ENCODE assay signal across 9 cellular contexts in the genomic region with DNA sequence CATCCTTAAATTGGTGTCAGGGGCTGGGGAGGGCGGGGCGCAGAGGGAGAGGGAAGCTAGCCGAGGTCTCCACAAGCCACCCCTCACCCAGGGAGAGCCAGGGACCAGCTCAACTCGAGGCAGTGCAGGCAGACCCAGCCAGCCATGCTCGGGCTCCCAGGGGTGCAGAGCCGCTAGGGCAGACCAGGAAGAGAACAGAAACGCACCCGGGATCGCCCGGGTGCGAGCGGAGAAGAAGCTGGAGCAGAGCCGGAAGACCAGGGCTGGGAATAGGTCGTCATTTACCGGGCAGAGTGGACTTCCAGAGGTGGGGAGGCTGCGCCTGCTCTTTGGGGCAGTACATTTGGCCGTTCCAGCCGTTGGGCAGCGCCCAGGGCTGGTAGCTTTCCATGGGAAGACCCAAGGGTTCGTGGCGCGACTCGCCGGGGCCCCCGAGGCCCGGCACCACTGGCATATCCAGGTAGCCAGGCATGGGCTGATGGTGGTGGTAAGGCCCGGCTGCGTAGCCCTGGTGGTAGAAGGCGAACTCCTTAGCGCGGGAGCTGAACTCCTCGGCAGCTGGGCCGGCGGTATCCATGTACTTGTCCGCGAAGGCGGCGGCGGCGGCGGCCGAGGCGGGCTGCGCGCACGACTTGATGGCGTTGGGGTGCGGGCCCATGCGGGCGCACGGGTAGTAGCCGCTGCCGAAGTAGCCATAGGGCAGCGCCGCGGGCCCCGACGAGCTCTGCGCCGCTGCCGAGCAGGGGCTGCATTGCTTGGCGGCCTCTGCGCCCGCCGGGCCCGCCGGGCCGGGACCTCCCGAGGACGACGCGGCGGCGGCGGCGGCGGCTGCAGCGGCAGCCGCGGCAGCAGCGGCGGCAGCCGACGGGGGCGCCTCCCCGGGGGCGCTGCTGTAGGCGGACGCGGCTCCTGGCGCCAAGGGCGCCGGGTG. TPM values are rescaled to one million over a fixed set of nuclear protein-coding genes. Genes with fewer than 3 reads are reported as not detected.
DNase-seq lines count a peak whose midpoint lies in the region; FAIRE-seq lines count a peak whose summit lies in the region.
"Had no signal": no experiment of that assay in that cellular context is flagged by ENCODE, and none has a peak within 500 bp of the region (broad histone marks: within the 10 kb centered on the region; RNA-seq: fewer than 3 reads in every experiment).

No MANE protein-coding gene starts in this region.

- H3K9ac ChIP-seq in NT2/D1 (ENCODE audit: insufficient read length, low read depth): peak overlapping the region; percentile 32

- peaks cover 7% of the 10 kb centered on the region for H3K4me1 ChIP-seq in NT2/D1 (ENCODE audit: insufficient read depth, insufficient read length)
- H3K4me1 ChIP-seq in esophagus (ENCODE audit: control insufficient read depth in 2 of 2, insufficient read depth in 2 of 2, low read length in 1 of 2): peaks cover 18% of the 10 kb centered on the region in 2 donors
- H3K4me1 ChIP-seq in small intestine (ENCODE audit: control insufficient read depth in 2 of 2, insufficient read depth in 1 of 2, low read depth in 1 of 2, low read length in 1 of 2): peaks cover 0 to 3% of the 10 kb centered on the region in 2 donors

- FAIRE-seq in small intestine (lab: Jason Lieb, UNC): no peak
- FAIRE-seq: G401.6 had no signal

- WGBS in esophagus, 2 donors: 2 to 3% methylated on average over 70 to 93 of the region's 93 CpGs
- WGBS in small intestine, 3 donors: 2 to 4% (median 3%) methylated on average over 62 to 93 of the region's 93 CpGs

- H3K36me3 ChIP-seq in NT2/D1 (ENCODE audit: insufficient read depth, insufficient read length, low read length) (no peaks in the 10 kb centered on the region), esophagus (ENCODE audit: control insufficient read depth in 2 of 2, insufficient read depth in 2 of 2, low read length in 1 of 2) (no peaks in the 10 kb centered on the region), small intestine (ENCODE audit: control insufficient read depth in 2 of 2, insufficient read depth in 2 of 2, low read length in 2 of 2) (no peaks in the 10 kb centered on the region)

- H3K27me3 ChIP-seq in NT2/D1 (ENCODE audit: insufficient read depth, insufficient read length) (peaks cover 96% of the 10 kb centered on the region), esophagus (ENCODE audit: control insufficient read depth in 1 of 2, insufficient read depth in 2 of 2, low read length in 2 of 2) (peaks cover 27 to 62% of the 10 kb centered on the region in 2 donors), small intestine (ENCODE audit: control insufficient read depth in 2 of 2, insufficient read depth in 2 of 2, low read length in 2 of 2) (peaks cover 19 to 55% of the 10 kb centered on the region in 2 donors)

- H3K27ac ChIP-seq in esophagus (ENCODE audit: low read depth in 2 of 2, low read length in 1 of 2): no peak overlapping the region
- no peak overlapping the region for H3K27ac ChIP-seq in small intestine (ENCODE audit: low read depth in 1 of 2, low read length in 1 of 2)

- DNase-seq in NCI-H345 (lab: John Stamatoyannopoulos, UW): peak; percentile 31
- no peak for DNase-seq in NCI-H345 treated with DMSO at 0.1 percent for 48 hours (lab: John Stamatoyannopoulos, UW; ENCODE audit: unreplicated experiment)
- no peak for DNase-seq in NT2/D1 (ENCODE audit: low read depth, low spot score)
- no peak for DNase-seq in small intestine
- DNase-seq in H4 (ENCODE audit: low spot score): no peak
- no peak for DNase-seq in hepatic stellate cell (ENCODE audit: low spot score)
- DNase-seq in putamen (ENCODE audit: low spot score): no peak

- H3K9me3 ChIP-seq in NT2/D1 (ENCODE audit: insufficient read depth, low read length) (no peaks in the 10 kb centered on the region), esophagus (ENCODE audit: control insufficient read depth in 2 of 2, insufficient read depth in 1 of 2, low read depth in 1 of 2, low read length in 1 of 2) (peaks cover 0 to 3% of the 10 kb centered on the region in 2 donors), small intestine (ENCODE audit: control insufficient read depth, low read depth) (no peaks in the 10 kb centered on the region)

- H3K4me3 ChIP-seq in NT2/D1 (ENCODE audit: insufficient read length, low read depth): peak overlapping the region; percentile 39
- H3K4me3 ChIP-seq in esophagus (ENCODE audit: low read depth in 1 of 2, low read length in 2 of 2): peak overlapping the region; percentile 18 to 60
- peak overlapping the region; percentile 44 to 69 for H3K4me3 ChIP-seq in small intestine (ENCODE audit: low read depth in 1 of 2, low read length in 2 of 2)

RNA-seq across cellular contexts. Expression of a gene that starts 0.8 kb away (rescaled TPM):
- polyA plus RNA-seq in esophagus (not detected), small intestine (not detected)
- 5.9 and 7.4 TPM in 2 replicates for total RNA-seq in H4 (2014; rRNA removed; shearing (Covaris generic))

RNA-seq across cellular contexts. Expression of a gene that starts 14.1 kb away (rescaled TPM):
- not detected for polyA plus RNA-seq in esophagus
- polyA plus RNA-seq in small intestine: not detected
- 0.27 and 0.52 TPM in 2 replicates for total RNA-seq in H4 (2014; rRNA removed; shearing (Covaris generic))

RNA-seq across cellular contexts. Expression of a gene that starts 25.0 kb away (rescaled TPM):
- polyA plus RNA-seq in esophagus (under 1 TPM; 0.09 to 0.16 TPM), small intestine (under 1 TPM in 1 of 3 donors, not detected in 2; 0.06 TPM)
- 2.0 and 6.1 TPM in 2 replicates for total RNA-seq in H4 (2014; rRNA removed; shearing (Covaris generic))

RNA-seq across cellular contexts. Expression of a gene that starts 33.8 kb away (rescaled TPM):
- polyA plus RNA-seq in esophagus (under 1 TPM; 0.49 TPM), small intestine (under 1 TPM in 1 of 3 donors, not detected in 2; 0.28 TPM)
- 0.17 and 0.18 TPM in 2 replicates for total RNA-seq in H4 (2014; rRNA removed; shearing (Covaris generic))

RNA-seq across cellular contexts. Expression of a gene that starts 42.7 kb away (rescaled TPM):
- polyA plus RNA-seq in esophagus: 1 to 10 TPM; 1.5 to 1.8 TPM
- polyA plus RNA-seq in small intestine: 1 to 10 TPM in 2 of 3 donors, not detected in 1; 1.1 to 1.9 TPM
- 2.0 and 2.2 TPM in 2 replicates for total RNA-seq in H4 (2014; rRNA removed; shearing (Covaris generic))
